2 cellular contexts compared by ENCODE assay signal in the genomic region with DNA sequence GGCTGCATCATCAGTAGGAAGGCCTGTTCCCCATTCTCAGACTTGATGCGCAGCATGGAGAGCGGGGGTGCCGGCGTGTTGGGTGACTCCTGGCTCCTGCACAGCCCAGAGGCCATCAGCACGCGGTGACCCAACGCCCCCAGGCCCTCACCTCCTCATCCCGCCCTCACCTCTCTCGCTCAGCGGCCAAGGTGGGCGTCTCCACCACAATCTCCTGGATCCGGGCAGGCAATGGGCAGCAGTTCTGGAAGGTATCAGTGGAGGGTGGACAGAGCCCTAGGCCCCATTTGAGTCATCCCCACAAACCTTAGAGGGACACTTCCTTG.
TF ChIP-seq lines count a peak whose summit lies in the region.

No MANE protein-coding gene starts in this region.

TF ChIP-seq in GM23338, 12 proteins besides CTCF, POLR2A, EP300 and RAD21:
- TF ChIP-seq NANOG (IDR thresholded peaks at IDR 0.05; ENCODE audit: borderline replicate concordance) (no peak), ZNF114 (CRISPR knock-in tag; IDR thresholded peaks at IDR 0.05) (no peak), POLR2AphosphoS5 (IDR thresholded peaks at IDR 0.05; ENCODE audit: low read depth) (no peak), JUNB (IDR thresholded peaks at IDR 0.05; ENCODE audit: unreplicated experiment) (no peak), ZNF331 (CRISPR knock-in tag; IDR thresholded peaks at IDR 0.05; ENCODE audit: low read depth) (no peak), EZH2phosphoT487 (IDR thresholded peaks at IDR 0.05; ENCODE audit: unreplicated experiment) (no peak), CREB1 (CRISPR knock-in tag; IDR thresholded peaks at IDR 0.05; ENCODE audit: low read depth) (no peak)
- TF ChIP-seq, protein P1, sequence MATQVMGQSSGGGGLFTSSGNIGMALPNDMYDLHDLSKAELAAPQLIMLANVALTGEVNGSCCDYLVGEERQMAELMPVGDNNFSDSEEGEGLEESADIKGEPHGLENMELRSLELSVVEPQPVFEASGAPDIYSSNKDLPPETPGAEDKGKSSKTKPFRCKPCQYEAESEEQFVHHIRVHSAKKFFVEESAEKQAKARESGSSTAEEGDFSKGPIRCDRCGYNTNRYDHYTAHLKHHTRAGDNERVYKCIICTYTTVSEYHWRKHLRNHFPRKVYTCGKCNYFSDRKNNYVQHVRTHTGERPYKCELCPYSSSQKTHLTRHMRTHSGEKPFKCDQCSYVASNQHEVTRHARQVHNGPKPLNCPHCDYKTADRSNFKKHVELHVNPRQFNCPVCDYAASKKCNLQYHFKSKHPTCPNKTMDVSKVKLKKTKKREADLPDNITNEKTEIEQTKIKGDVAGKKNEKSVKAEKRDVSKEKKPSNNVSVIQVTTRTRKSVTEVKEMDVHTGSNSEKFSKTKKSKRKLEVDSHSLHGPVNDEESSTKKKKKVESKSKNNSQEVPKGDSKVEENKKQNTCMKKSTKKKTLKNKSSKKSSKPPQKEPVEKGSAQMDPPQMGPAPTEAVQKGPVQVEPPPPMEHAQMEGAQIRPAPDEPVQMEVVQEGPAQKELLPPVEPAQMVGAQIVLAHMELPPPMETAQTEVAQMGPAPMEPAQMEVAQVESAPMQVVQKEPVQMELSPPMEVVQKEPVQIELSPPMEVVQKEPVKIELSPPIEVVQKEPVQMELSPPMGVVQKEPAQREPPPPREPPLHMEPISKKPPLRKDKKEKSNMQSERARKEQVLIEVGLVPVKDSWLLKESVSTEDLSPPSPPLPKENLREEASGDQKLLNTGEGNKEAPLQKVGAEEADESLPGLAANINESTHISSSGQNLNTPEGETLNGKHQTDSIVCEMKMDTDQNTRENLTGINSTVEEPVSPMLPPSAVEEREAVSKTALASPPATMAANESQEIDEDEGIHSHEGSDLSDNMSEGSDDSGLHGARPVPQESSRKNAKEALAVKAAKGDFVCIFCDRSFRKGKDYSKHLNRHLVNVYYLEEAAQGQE (IDR thresholded peaks at IDR 0.05; ENCODE audit: unreplicated experiment): no peak
- TF ChIP-seq, protein P2, sequence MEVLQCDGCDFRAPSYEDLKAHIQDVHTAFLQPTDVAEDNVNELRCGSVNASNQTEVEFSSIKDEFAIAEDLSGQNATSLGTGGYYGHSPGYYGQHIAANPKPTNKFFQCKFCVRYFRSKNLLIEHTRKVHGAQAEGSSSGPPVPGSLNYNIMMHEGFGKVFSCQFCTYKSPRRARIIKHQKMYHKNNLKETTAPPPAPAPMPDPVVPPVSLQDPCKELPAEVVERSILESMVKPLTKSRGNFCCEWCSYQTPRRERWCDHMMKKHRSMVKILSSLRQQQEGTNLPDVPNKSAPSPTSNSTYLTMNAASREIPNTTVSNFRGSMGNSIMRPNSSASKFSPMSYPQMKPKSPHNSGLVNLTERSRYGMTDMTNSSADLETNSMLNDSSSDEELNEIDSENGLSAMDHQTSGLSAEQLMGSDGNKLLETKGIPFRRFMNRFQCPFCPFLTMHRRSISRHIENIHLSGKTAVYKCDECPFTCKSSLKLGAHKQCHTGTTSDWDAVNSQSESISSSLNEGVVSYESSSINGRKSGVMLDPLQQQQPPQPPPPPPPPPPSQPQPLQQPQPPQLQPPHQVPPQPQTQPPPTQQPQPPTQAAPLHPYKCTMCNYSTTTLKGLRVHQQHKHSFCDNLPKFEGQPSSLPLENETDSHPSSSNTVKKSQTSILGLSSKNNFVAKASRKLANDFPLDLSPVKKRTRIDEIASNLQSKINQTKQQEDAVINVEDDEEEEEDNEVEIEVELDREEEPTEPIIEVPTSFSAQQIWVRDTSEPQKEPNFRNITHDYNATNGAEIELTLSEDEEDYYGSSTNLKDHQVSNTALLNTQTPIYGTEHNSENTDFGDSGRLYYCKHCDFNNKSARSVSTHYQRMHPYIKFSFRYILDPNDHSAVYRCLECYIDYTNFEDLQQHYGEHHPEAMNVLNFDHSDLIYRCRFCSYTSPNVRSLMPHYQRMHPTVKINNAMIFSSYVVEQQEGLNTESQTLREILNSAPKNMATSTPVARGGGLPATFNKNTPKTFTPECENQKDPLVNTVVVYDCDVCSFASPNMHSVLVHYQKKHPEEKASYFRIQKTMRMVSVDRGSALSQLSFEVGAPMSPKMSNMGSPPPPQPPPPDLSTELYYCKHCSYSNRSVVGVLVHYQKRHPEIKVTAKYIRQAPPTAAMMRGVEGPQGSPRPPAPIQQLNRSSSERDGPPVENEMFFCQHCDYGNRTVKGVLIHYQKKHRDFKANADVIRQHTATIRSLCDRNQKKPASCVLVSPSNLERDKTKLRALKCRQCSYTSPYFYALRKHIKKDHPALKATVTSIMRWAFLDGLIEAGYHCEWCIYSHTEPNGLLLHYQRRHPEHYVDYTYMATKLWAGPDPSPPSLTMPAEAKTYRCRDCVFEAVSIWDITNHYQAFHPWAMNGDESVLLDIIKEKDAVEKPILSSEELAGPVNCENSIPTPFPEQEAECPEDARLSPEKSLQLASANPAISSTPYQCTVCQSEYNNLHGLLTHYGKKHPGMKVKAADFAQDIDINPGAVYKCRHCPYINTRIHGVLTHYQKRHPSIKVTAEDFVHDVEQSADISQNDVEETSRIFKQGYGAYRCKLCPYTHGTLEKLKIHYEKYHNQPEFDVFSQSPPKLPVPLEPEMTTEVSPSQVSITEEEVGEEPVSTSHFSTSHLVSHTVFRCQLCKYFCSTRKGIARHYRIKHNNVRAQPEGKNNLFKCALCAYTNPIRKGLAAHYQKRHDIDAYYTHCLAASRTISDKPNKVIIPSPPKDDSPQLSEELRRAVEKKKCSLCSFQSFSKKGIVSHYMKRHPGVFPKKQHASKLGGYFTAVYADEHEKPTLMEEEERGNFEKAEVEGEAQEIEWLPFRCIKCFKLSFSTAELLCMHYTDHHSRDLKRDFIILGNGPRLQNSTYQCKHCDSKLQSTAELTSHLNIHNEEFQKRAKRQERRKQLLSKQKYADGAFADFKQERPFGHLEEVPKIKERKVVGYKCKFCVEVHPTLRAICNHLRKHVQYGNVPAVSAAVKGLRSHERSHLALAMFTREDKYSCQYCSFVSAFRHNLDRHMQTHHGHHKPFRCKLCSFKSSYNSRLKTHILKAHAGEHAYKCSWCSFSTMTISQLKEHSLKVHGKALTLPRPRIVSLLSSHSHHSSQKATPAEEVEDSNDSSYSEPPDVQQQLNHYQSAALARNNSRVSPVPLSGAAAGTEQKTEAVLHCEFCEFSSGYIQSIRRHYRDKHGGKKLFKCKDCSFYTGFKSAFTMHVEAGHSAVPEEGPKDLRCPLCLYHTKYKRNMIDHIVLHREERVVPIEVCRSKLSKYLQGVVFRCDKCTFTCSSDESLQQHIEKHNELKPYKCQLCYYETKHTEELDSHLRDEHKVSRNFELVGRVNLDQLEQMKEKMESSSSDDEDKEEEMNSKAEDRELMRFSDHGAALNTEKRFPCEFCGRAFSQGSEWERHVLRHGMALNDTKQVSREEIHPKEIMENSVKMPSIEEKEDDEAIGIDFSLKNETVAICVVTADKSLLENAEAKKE (CRISPR knock-in tag; IDR thresholded peaks at IDR 0.05): no peak
- TF ChIP-seq, protein P3, sequence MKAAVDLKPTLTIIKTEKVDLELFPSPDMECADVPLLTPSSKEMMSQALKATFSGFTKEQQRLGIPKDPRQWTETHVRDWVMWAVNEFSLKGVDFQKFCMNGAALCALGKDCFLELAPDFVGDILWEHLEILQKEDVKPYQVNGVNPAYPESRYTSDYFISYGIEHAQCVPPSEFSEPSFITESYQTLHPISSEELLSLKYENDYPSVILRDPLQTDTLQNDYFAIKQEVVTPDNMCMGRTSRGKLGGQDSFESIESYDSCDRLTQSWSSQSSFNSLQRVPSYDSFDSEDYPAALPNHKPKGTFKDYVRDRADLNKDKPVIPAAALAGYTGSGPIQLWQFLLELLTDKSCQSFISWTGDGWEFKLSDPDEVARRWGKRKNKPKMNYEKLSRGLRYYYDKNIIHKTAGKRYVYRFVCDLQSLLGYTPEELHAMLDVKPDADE (IDR thresholded peaks at IDR 0.05): no peak

TF ChIP-seq in GM12878, 131 proteins besides CTCF, POLR2A, EP300 and RAD21 (continues in another document):
- TF ChIP-seq, protein P4, sequence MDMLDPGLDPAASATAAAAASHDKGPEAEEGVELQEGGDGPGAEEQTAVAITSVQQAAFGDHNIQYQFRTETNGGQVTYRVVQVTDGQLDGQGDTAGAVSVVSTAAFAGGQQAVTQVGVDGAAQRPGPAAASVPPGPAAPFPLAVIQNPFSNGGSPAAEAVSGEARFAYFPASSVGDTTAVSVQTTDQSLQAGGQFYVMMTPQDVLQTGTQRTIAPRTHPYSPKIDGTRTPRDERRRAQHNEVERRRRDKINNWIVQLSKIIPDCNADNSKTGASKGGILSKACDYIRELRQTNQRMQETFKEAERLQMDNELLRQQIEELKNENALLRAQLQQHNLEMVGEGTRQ (IDR thresholded peaks at IDR 0.05; ENCODE audit: borderline replicate concordance, low read depth, low read length): no peak
- TF ChIP-seq, protein P5, sequence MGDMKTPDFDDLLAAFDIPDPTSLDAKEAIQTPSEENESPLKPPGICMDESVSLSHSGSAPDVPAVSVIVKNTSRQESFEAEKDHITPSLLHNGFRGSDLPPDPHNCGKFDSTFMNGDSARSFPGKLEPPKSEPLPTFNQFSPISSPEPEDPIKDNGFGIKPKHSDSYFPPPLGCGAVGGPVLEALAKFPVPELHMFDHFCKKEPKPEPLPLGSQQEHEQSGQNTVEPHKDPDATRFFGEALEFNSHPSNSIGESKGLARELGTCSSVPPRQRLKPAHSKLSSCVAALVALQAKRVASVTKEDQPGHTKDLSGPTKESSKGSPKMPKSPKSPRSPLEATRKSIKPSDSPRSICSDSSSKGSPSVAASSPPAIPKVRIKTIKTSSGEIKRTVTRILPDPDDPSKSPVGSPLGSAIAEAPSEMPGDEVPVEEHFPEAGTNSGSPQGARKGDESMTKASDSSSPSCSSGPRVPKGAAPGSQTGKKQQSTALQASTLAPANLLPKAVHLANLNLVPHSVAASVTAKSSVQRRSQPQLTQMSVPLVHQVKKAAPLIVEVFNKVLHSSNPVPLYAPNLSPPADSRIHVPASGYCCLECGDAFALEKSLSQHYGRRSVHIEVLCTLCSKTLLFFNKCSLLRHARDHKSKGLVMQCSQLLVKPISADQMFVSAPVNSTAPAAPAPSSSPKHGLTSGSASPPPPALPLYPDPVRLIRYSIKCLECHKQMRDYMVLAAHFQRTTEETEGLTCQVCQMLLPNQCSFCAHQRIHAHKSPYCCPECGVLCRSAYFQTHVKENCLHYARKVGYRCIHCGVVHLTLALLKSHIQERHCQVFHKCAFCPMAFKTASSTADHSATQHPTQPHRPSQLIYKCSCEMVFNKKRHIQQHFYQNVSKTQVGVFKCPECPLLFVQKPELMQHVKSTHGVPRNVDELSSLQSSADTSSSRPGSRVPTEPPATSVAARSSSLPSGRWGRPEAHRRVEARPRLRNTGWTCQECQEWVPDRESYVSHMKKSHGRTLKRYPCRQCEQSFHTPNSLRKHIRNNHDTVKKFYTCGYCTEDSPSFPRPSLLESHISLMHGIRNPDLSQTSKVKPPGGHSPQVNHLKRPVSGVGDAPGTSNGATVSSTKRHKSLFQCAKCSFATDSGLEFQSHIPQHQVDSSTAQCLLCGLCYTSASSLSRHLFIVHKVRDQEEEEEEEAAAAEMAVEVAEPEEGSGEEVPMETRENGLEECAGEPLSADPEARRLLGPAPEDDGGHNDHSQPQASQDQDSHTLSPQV (IDR thresholded peaks at IDR 0.05): no peak
- no peak for TF ChIP-seq ZNF384 (IDR thresholded peaks at IDR 0.05; ENCODE audit: borderline replicate concordance, low read depth, low read length)
- no peak for TF ChIP-seq ZNF207 (IDR thresholded peaks at IDR 0.05; ENCODE audit: borderline replicate concordance)
- TF ChIP-seq, protein P6, sequence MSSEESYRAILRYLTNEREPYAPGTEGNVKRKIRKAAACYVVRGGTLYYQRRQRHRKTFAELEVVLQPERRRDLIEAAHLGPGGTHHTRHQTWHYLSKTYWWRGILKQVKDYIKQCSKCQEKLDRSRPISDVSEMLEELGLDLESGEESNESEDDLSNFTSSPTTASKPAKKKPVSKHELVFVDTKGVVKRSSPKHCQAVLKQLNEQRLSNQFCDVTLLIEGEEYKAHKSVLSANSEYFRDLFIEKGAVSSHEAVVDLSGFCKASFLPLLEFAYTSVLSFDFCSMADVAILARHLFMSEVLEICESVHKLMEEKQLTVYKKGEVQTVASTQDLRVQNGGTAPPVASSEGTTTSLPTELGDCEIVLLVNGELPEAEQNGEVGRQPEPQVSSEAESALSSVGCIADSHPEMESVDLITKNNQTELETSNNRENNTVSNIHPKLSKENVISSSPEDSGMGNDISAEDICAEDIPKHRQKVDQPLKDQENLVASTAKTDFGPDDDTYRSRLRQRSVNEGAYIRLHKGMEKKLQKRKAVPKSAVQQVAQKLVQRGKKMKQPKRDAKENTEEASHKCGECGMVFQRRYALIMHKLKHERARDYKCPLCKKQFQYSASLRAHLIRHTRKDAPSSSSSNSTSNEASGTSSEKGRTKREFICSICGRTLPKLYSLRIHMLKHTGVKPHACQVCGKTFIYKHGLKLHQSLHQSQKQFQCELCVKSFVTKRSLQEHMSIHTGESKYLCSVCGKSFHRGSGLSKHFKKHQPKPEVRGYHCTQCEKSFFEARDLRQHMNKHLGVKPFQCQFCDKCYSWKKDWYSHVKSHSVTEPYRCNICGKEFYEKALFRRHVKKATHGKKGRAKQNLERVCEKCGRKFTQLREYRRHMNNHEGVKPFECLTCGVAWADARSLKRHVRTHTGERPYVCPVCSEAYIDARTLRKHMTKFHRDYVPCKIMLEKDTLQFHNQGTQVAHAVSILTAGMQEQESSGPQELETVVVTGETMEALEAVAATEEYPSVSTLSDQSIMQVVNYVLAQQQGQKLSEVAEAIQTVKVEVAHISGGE (CRISPR knock-in tag; IDR thresholded peaks at IDR 0.05): no peak
- TF ChIP-seq, protein P7, sequence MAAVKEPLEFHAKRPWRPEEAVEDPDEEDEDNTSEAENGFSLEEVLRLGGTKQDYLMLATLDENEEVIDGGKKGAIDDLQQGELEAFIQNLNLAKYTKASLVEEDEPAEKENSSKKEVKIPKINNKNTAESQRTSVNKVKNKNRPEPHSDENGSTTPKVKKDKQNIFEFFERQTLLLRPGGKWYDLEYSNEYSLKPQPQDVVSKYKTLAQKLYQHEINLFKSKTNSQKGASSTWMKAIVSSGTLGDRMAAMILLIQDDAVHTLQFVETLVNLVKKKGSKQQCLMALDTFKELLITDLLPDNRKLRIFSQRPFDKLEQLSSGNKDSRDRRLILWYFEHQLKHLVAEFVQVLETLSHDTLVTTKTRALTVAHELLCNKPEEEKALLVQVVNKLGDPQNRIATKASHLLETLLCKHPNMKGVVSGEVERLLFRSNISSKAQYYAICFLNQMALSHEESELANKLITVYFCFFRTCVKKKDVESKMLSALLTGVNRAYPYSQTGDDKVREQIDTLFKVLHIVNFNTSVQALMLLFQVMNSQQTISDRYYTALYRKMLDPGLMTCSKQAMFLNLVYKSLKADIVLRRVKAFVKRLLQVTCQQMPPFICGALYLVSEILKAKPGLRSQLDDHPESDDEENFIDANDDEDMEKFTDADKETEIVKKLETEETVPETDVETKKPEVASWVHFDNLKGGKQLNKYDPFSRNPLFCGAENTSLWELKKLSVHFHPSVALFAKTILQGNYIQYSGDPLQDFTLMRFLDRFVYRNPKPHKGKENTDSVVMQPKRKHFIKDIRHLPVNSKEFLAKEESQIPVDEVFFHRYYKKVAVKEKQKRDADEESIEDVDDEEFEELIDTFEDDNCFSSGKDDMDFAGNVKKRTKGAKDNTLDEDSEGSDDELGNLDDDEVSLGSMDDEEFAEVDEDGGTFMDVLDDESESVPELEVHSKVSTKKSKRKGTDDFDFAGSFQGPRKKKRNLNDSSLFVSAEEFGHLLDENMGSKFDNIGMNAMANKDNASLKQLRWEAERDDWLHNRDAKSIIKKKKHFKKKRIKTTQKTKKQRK (IDR thresholded peaks at IDR 0.05; ENCODE audit: low read depth, low read length): no peak
- no peak for TF ChIP-seq HCFC1 (IDR thresholded peaks at IDR 0.05; ENCODE audit: low read length)
- TF ChIP-seq, protein P8, sequence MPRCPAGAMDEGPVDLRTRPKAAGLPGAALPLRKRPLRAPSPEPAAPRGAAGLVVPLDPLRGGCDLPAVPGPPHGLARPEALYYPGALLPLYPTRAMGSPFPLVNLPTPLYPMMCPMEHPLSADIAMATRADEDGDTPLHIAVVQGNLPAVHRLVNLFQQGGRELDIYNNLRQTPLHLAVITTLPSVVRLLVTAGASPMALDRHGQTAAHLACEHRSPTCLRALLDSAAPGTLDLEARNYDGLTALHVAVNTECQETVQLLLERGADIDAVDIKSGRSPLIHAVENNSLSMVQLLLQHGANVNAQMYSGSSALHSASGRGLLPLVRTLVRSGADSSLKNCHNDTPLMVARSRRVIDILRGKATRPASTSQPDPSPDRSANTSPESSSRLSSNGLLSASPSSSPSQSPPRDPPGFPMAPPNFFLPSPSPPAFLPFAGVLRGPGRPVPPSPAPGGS (IDR thresholded peaks at IDR 0.05; ENCODE audit: borderline replicate concordance, insufficient read depth, low read depth, low read length, poor library complexity, severe bottlenecking): no peak
- no peak for TF ChIP-seq SMAD5 (IDR thresholded peaks at IDR 0.05; ENCODE audit: low read depth)
